In the genomic region with DNA sequence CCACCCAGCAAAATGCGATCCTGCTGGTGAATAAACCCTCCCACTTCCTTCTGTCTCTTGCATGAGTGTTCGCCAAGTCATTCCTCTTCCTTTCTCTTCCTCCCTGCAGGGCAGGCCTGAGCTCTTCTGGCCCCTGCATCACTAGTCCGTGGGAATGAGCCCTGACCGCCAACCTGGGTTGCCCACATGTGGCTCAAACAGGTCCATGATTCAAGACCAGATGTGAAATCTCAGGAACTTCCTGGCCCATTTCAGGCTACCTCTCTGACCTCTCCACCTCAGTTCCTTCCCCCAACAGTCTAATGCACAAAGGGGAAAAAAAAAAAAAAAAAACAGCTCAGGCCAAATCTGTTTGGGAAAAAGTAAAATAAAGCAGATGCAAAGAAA, we compare ENCODE assay signal across 9 cellular contexts. TPM values are rescaled to one million over a fixed set of nuclear protein-coding genes. Genes with fewer than 3 reads are reported as not detected.
DNase-seq lines count a peak whose midpoint lies in the region; ATAC-seq, FAIRE-seq and TF ChIP-seq lines count a peak whose summit lies in the region.
"Had no signal": no experiment of that assay in that cellular context is flagged by ENCODE, and none has a peak within 500 bp of the region (broad histone marks: within the 10 kb centered on the region; RNA-seq: fewer than 3 reads in every experiment).

No MANE protein-coding gene starts in this region.

- POLR2A ChIA-PET in HepG2 (lab: Yijun Ruan, JAX): interaction anchor here (0.7 to 1.4 kb wide), 4 partner anchors 12 to 66 kb away, joined by 3 to 5 read pairs (median 3); no protein-coding TSS in a partner anchor

- no peaks in the 10 kb centered on the region for H3K27me3 Mint-ChIP-seq in astrocyte (ENCODE audit: low read depth, unreplicated experiment)

- H3K9me3 Mint-ChIP-seq in astrocyte (ENCODE audit: unreplicated experiment): no peaks in the 10 kb centered on the region
- H3K9me3 Mint-ChIP-seq: memory B cell had no signal

- H3K27ac ChIP-seq in DND-41 (ENCODE audit: low read length) (peak overlapping the region; percentile 97), astrocyte (ENCODE audit: low read depth, low read length) (peak overlapping the region; percentile 93), HepG2 (ENCODE audit: extremely low read length, insufficient read depth, low read length) (no peak overlapping the region)

- no peak for TF ChIP-seq RAD21 in HepG2 (CRISPR knock-in tag; IDR thresholded peaks at IDR 0.05)

- no peaks in the 10 kb centered on the region for H3K27me3 ChIP-seq in DND-41 (ENCODE audit: insufficient read depth, low read length, poor library complexity)
- H3K27me3 ChIP-seq in astrocyte (ENCODE audit: insufficient read depth, low read length): no peaks in the 10 kb centered on the region
- no peaks in the 10 kb centered on the region for H3K27me3 ChIP-seq in HepG2 (ENCODE audit: control insufficient read depth in 1 of 2, insufficient read depth in 2 of 2, low read length in 2 of 2)

- ATAC-seq in DND-41 (ENCODE audit: insufficient read depth, low read depth) (peak; percentile 21), HepG2 (no peak), HG03521 (IDR thresholded peaks at IDR 0.05; ENCODE audit: unreplicated experiment) (no peak)

- intact Hi-C loops in HepG2 (cut with micrococcal nuclease; ENCODE audit: unreplicated experiment): no loop called here

- FAIRE-seq in astrocyte (lab: Jason Lieb, UNC): no peak
- FAIRE-seq in HepG2 (lab: Jason Lieb, UNC): no peak

- in situ Hi-C loops in HepG2 (cut with HindIII; ENCODE audit: extremely low pct_ligation_motif_present, low pct_unique_long_range_greater_than_20kb): no loop called here

- H3K9me3 ChIP-seq in DND-41 (ENCODE audit: insufficient read depth, low read length, severe bottlenecking) (no peaks in the 10 kb centered on the region), astrocyte (ENCODE audit: insufficient read depth, low read depth, low read length) (no peaks in the 10 kb centered on the region), HepG2 (ENCODE audit: low read length) (no peaks in the 10 kb centered on the region)

- H3K79me2 ChIP-seq in DND-41 (ENCODE audit: insufficient read depth, low read length): no peaks in the 10 kb centered on the region
- H3K79me2 ChIP-seq in astrocyte (ENCODE audit: insufficient read depth, low read length): no peaks in the 10 kb centered on the region
- no peaks in the 10 kb centered on the region for H3K79me2 ChIP-seq in HepG2 (ENCODE audit: insufficient read depth, low read length)

- CTCF ChIA-PET in HepG2 (lab: Yijun Ruan, JAX; ENCODE audit: low intra/inter-chr PET ratio, low total read pairs): no interaction called here

- no TSS peak for BruUV-seq in HepG2 (replicated peaks; lab: Mats Ljungman, UMichigan)

- H3K27ac Mint-ChIP-seq in astrocyte (ENCODE audit: unreplicated experiment): peak overlapping the region; percentile 95
- H3K27ac Mint-ChIP-seq: memory B cell had no signal

- peak overlapping the region; percentile 71 for H3K4me2 ChIP-seq in DND-41 (ENCODE audit: insufficient read depth, low read length)
- peak overlapping the region; percentile 82 for H3K4me2 ChIP-seq in astrocyte (ENCODE audit: low read length)
- peak overlapping the region; percentile 67; the same call in 1 of the 2 replicates for H3K4me2 ChIP-seq in HepG2 (ENCODE audit: low read depth, low read length)

- H2AFZ ChIP-seq in DND-41 (ENCODE audit: low read depth, low read length): peak overlapping the region; percentile 91
- H2AFZ ChIP-seq in astrocyte (ENCODE audit: low read depth, low read length): peak overlapping the region; percentile 97
- peak overlapping the region; percentile 54 for H2AFZ ChIP-seq in HepG2 (ENCODE audit: low read length)

- H3K4me1 Mint-ChIP-seq in astrocyte (ENCODE audit: low read depth, unreplicated experiment): peaks cover 15% of the 10 kb centered on the region

- H3K9ac ChIP-seq in DND-41 (ENCODE audit: low read depth, low read length): peak overlapping the region; percentile 59
- peak overlapping the region; percentile 63 for H3K9ac ChIP-seq in astrocyte (ENCODE audit: low read length)
- H3K9ac ChIP-seq in HepG2 (ENCODE audit: insufficient read depth, low read depth, low read length): no peak overlapping the region

- H3K36me3 ChIP-seq in DND-41 (ENCODE audit: insufficient read depth, low read length) (no peaks in the 10 kb centered on the region), astrocyte (ENCODE audit: insufficient read depth, low read length) (no peaks in the 10 kb centered on the region), HepG2 (replicated peaks in 1 of 2; ENCODE audit: control insufficient read depth in 1 of 2, insufficient read depth in 2 of 2, low read length in 2 of 2) (no peaks in the 10 kb centered on the region)

- no peak for TF ChIP-seq POLR2A in HepG2 (IDR thresholded peaks at IDR 0.05; ENCODE audit: insufficient read depth in 1 of 2, low read depth in 2 of 2, low read length in 2 of 2)

- WGBS in HepG2 (ENCODE audit: low lambda C conversion rate): 46% methylated on average over 4 of the region's 4 CpGs

- H4K20me1 ChIP-seq in DND-41 (ENCODE audit: insufficient read depth, low read length) (no peaks in the 10 kb centered on the region), astrocyte (ENCODE audit: insufficient read depth, low read length) (no peaks in the 10 kb centered on the region), HepG2 (ENCODE audit: insufficient read depth, low read length) (no peaks in the 10 kb centered on the region)

- H3K4me3 ChIP-seq in DND-41 (ENCODE audit: low read depth in 1 of 2, low read length in 2 of 2) (peak overlapping the region in 1 of 2 experiments; percentile 53; a peak in 2 of 4 replicates), astrocyte (ENCODE audit: insufficient read depth, low read depth, low read length) (peak overlapping the region; percentile 19), HepG2 (replicated peaks in 1 of 3; ENCODE audit: insufficient read depth in 1 of 3, low read depth in 2 of 3, low read length in 3 of 3) (peak overlapping the region in 1 of 3 experiments; percentile 41; a peak in 1 of 6 replicates)

- DNase-seq in DND-41: peak; percentile 59
- DNase-seq in LHCN-M2 (ENCODE audit: low read depth): peak; percentile 79
- DNase-seq in astrocyte (ENCODE audit: low read depth): peak; percentile 70
- no peak for DNase-seq in HepG2 (ENCODE audit: low spot score)
- no peak for DNase-seq in stimulated activated naive CD4-positive, alpha-beta T cell treated with Interleukin-2 at 50 U/mL for 16 hours (lab: John Stamatoyannopoulos, UW)
- no peak for DNase-seq in NCI-H526 (lab: John Stamatoyannopoulos, UW)
- no peak for DNase-seq in NCI-H1694 treated with DMSO at 0.1 percent for 48 hours (lab: John Stamatoyannopoulos, UW)

- H3K36me3 Mint-ChIP-seq in astrocyte (ENCODE audit: low read depth, unreplicated experiment): no peaks in the 10 kb centered on the region
- H3K36me3 Mint-ChIP-seq: memory B cell had no signal

- H3K4me3 Mint-ChIP-seq in astrocyte (ENCODE audit: unreplicated experiment): peak overlapping the region; percentile 61

- TF ChIP-seq CTCF in DND-41 (IDR thresholded peaks at IDR 0.05; ENCODE audit: borderline replicate concordance, extremely low read depth, low read length, poor library complexity, severe bottlenecking) (no peak), astrocyte (IDR thresholded peaks at IDR 0.05; ENCODE audit: insufficient read depth, low read depth, low read length) (no peak), HepG2 (CRISPR knock-in tag; IDR thresholded peaks at IDR 0.05) (no peak)

- TF ChIP-seq EP300 in HepG2 (IDR thresholded peaks at IDR 0.05; ENCODE audit: low read depth in 2 of 2, low read length in 2 of 2): no peak
- TF ChIP-seq EP300 in HepG2 (CRISPR knock-in tag; IDR thresholded peaks at IDR 0.05; ENCODE audit: borderline replicate concordance): no peak

- H3K4me1 ChIP-seq in DND-41 (ENCODE audit: insufficient read depth, low read length) (peaks cover 36% of the 10 kb centered on the region), astrocyte (ENCODE audit: insufficient read depth, low read length) (peaks cover 20% of the 10 kb centered on the region), HepG2 (ENCODE audit: insufficient read depth, low read length) (peaks cover 25% of the 10 kb centered on the region)

RNA-seq across cellular contexts. Expression of gene YWHAG, which starts 5.4 kb away (rescaled TPM):
- total RNA-seq in LHCN-M2 (2014; rRNA removed): 130 and 167 TPM in 2 replicates
- polyA plus RNA-seq in LHCN-M2 (2012): 152 TPM
- 344 and 351 TPM in 2 replicates for total RNA-seq in astrocyte
- total RNA-seq in HepG2 (2016; rRNA removed; fragmentation: Illumina TruSeq; extraction: Trizol): 67.5 and 93.7 TPM in 2 replicates
- total RNA-seq in HepG2 (2016; cell fraction: cytosol; rRNA removed; fragmentation: Illumina TruSeq; extraction: Trizol; ENCODE audit: low read depth): 7.9 and 9.3 TPM in 2 replicates
- 72.6 and 87.9 TPM in 2 replicates for total RNA-seq in HepG2 (2016; cell fraction: insoluble cytoplasmic fraction; rRNA removed; fragmentation: Illumina TruSeq; extraction: Trizol)
- 43.2 and 47.4 TPM in 2 replicates for total RNA-seq in HepG2 (2016; cell fraction: membrane; rRNA removed; fragmentation: Illumina TruSeq; extraction: Trizol)
- total RNA-seq in HepG2 (2016; cell fraction: nucleus; rRNA removed; fragmentation: Illumina TruSeq; extraction: Trizol): 40.4 and 44.1 TPM in 2 replicates
- polyA plus RNA-seq in HepG2 (2011; rRNA removed): 36.7 and 36.9 TPM in 2 replicates
- 18.0 and 24.8 TPM in 2 replicates for polyA plus RNA-seq in HepG2 (2011; cell fraction: cytosol; rRNA removed)
- 23.3 and 26.1 TPM in 2 replicates for polyA plus RNA-seq in HepG2 (2011; cell fraction: nucleus; rRNA removed)
- 82.2 and 83.9 TPM in 2 replicates for polyA plus RNA-seq in HepG2 (2012)
- polyA plus RNA-seq in HepG2 (2016; cell fraction: cytosol; fragmentation: Illumina TruSeq; extraction: Trizol; ENCODE audit: low read depth): 5.9 and 6.1 TPM in 2 replicates
- polyA plus RNA-seq in HepG2 (2016; cell fraction: insoluble cytoplasmic fraction; fragmentation: Illumina TruSeq; extraction: Trizol; ENCODE audit: low read depth): 125 and 130 TPM in 2 replicates
- polyA plus RNA-seq in HepG2 (2016; cell fraction: membrane; fragmentation: Illumina TruSeq; extraction: Trizol; ENCODE audit: low read depth): 21.8 and 25.4 TPM in 2 replicates
- 69.2 and 70.0 TPM in 2 replicates for polyA plus RNA-seq in HepG2 (2016; cell fraction: nucleus; fragmentation: Illumina TruSeq; extraction: Trizol; ENCODE audit: insufficient read depth, low read depth)
- polyA minus RNA-seq in HepG2 (2011; rRNA and poly(A)+ RNA removed; ENCODE audit: low replicate concordance): 56.5 and 77.8 TPM in 2 replicates
- 55.6 and 57.6 TPM in 2 replicates for polyA minus RNA-seq in HepG2 (2011; cell fraction: cytosol; rRNA and poly(A)+ RNA removed)
- 27.9 and 31.8 TPM in 2 replicates for polyA minus RNA-seq in HepG2 (2011; cell fraction: nucleus; rRNA and poly(A)+ RNA removed)

RNA-seq across cellular contexts. Expression of gene SSC4D, which starts 45.3 kb away (rescaled TPM):
- total RNA-seq in LHCN-M2 (2014; rRNA removed) (0.29 and 0.71 TPM in 2 replicates), astrocyte (6.0 and 7.4 TPM in 2 replicates), HepG2 (2016; rRNA removed; fragmentation: Illumina TruSeq; extraction: Trizol) (32.3 and 63.8 TPM in 2 replicates)
- 0.75 TPM for polyA plus RNA-seq in LHCN-M2 (2012)
- total RNA-seq in HepG2 (2016; cell fraction: cytosol; rRNA removed; fragmentation: Illumina TruSeq; extraction: Trizol; ENCODE audit: low read depth): 7.6 and 8.8 TPM in 2 replicates
- 34.6 and 61.6 TPM in 2 replicates for total RNA-seq in HepG2 (2016; cell fraction: insoluble cytoplasmic fraction; rRNA removed; fragmentation: Illumina TruSeq; extraction: Trizol)
- 25.9 and 27.1 TPM in 2 replicates for total RNA-seq in HepG2 (2016; cell fraction: membrane; rRNA removed; fragmentation: Illumina TruSeq; extraction: Trizol)
- 48.0 and 57.4 TPM in 2 replicates for total RNA-seq in HepG2 (2016; cell fraction: nucleus; rRNA removed; fragmentation: Illumina TruSeq; extraction: Trizol)
- 33.3 and 48.2 TPM in 2 replicates for polyA plus RNA-seq in HepG2 (2011; rRNA removed)
- polyA plus RNA-seq in HepG2 (2011; cell fraction: cytosol; rRNA removed): 37.9 and 40.0 TPM in 2 replicates
- 48.0 and 53.5 TPM in 2 replicates for polyA plus RNA-seq in HepG2 (2011; cell fraction: nucleus; rRNA removed)
- polyA plus RNA-seq in HepG2 (2012): 16.6 and 28.9 TPM in 2 replicates
- polyA plus RNA-seq in HepG2 (2016; cell fraction: cytosol; fragmentation: Illumina TruSeq; extraction: Trizol; ENCODE audit: low read depth): 6.9 and 7.7 TPM in 2 replicates
- polyA plus RNA-seq in HepG2 (2016; cell fraction: insoluble cytoplasmic fraction; fragmentation: Illumina TruSeq; extraction: Trizol; ENCODE audit: low read depth): 34.3 and 36.7 TPM in 2 replicates
- polyA plus RNA-seq in HepG2 (2016; cell fraction: membrane; fragmentation: Illumina TruSeq; extraction: Trizol; ENCODE audit: low read depth): 21.4 and 22.0 TPM in 2 replicates
- 116 and 122 TPM in 2 replicates for polyA plus RNA-seq in HepG2 (2016; cell fraction: nucleus; fragmentation: Illumina TruSeq; extraction: Trizol; ENCODE audit: insufficient read depth, low read depth)
- 2.6 and 50.7 TPM in 2 replicates for polyA minus RNA-seq in HepG2 (2011; rRNA and poly(A)+ RNA removed; ENCODE audit: low replicate concordance)
- 11.6 and 15.7 TPM in 2 replicates for polyA minus RNA-seq in HepG2 (2011; cell fraction: cytosol; rRNA and poly(A)+ RNA removed)
- polyA minus RNA-seq in HepG2 (2011; cell fraction: nucleus; rRNA and poly(A)+ RNA removed): 7.5 and 10.8 TPM in 2 replicates

Comparison
In these comparisons a context has a peak if more than half of its experiments do, and no peak if none do; other contexts are left out.
1. DNase-seq: peak in DND-41 (single experiment), LHCN-M2 (single experiment) and astrocyte (single experiment); none in HepG2 (single experiment), stimulated activated naive CD4-positive, alpha-beta T cell treated with Interleukin-2 at 50 U/mL for 16 hours (single experiment), NCI-H526 (0 of 2) and NCI-H1694 treated with DMSO at 0.1 percent for 48 hours (single experiment).
2. Peak in every context shown above with its lines, with median percentiles within 50 percentile points of each other: H2AFZ ChIP-seq and H3K4me2 ChIP-seq.